24 cellular contexts compared by ENCODE assay signal in the genomic region with DNA sequence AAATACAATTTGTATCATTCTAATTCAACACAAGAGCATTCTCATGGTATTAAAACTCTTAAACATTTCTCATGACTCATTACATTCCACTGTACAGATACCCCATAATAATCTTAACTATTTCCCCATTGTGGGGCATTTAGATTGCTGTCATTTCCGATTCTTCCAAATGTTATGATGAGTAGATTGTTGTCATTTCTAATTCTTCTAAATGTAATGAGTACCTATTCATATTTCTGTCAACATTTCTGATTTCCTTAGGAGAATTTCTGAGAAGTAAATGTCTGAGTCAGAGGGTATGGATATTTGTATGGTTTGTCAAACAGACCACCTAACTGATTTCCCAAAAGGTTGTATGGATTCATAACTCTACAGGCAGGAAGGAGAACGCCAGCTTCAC. TPM values are rescaled to one million over a fixed set of nuclear protein-coding genes. Genes with fewer than 3 reads are reported as not detected.
DNase-seq lines count a peak whose midpoint lies in the region; ATAC-seq and TF ChIP-seq lines count a peak whose summit lies in the region.
"Had no signal": no experiment of that assay in that cellular context is flagged by ENCODE, and none has a peak within 500 bp of the region (broad histone marks: within the 10 kb centered on the region; RNA-seq: fewer than 3 reads in every experiment).

No MANE protein-coding gene starts in this region.

- peak; percentile 72 for DNase-seq in AG10803 (ENCODE audit: low read depth)
- DNase-seq in M059J (ENCODE audit: low read depth) = peak; percentile 44
- DNase-seq in chondrocyte (ENCODE audit: low spot score) = no peak
- peak; percentile 17 to 70 for DNase-seq in lung microvascular endothelial cell (ENCODE audit: low read depth in 2 of 2)
- no peak for DNase-seq in RKO (ENCODE audit: low spot score)
- no peak for DNase-seq in esophagus squamous epithelium (lab: John Stamatoyannopoulos, UW)
- no peak for DNase-seq in activated T-cell treated with anti-CD3 and anti-CD28 coated beads, Interleukin-2, amount 50 U/mL, for 24 hours
- DNase-seq: activated CD4-positive, alpha-beta T cell treated with anti-CD3 and anti-CD28 coated beads for 1 hour; AML-193; caudate nucleus; effector memory CD8-positive, alpha-beta T cell; gastrocnemius medialis; Karpas-422; left ventricle myocardium inferior; NCI-H1105; NCI-H2107; NCI-H526 treated with DMSO at 0.1 percent for 48 hours; stimulated activated naive CD4-positive, alpha-beta T cell; T1000 had no signal

- no peaks in the 10 kb centered on the region for H3K27me3 Mint-ChIP-seq in chondrocyte (ENCODE audit: low read depth)
- H3K27me3 Mint-ChIP-seq in activated T-cell treated with anti-CD3 and anti-CD28 coated beads, Interleukin-2, amount 50 U/mL, for 24 hours = peaks cover 16% of the 10 kb centered on the region
- H3K27me3 Mint-ChIP-seq: activated T-helper 17 cell treated with anti-CD3 and anti-CD28 coated beads, Interleukin-2, amount 50 U/mL, for 72 hours; effector memory CD8-positive, alpha-beta T cell had no signal

- no peaks in the 10 kb centered on the region for H3K4me1 ChIP-seq in esophagus squamous epithelium
- H3K4me1 ChIP-seq: gastrocnemius medialis, left ventricle myocardium inferior, right atrium auricular region had no signal

- no peaks in the 10 kb centered on the region for H3K27me3 ChIP-seq in esophagus squamous epithelium
- H3K27me3 ChIP-seq: gastrocnemius medialis, right atrium auricular region had no signal

- H3K4me1 Mint-ChIP-seq in chondrocyte (ENCODE audit: low read depth) = peaks cover 41% of the 10 kb centered on the region
- H3K4me1 Mint-ChIP-seq in activated T-cell treated with anti-CD3 and anti-CD28 coated beads, Interleukin-2, amount 50 U/mL, for 24 hours (ENCODE audit: low read depth) = no peaks in the 10 kb centered on the region
- H3K4me1 Mint-ChIP-seq: activated T-helper 17 cell treated with anti-CD3 and anti-CD28 coated beads, Interleukin-2, amount 50 U/mL, for 72 hours had no signal

- H3K4me3 ChIP-seq in AG10803 (ENCODE audit: low read length) (no peak overlapping the region), esophagus squamous epithelium (no peak overlapping the region)
- H3K4me3 ChIP-seq: gastrocnemius medialis, left ventricle myocardium inferior, right atrium auricular region had no signal

- peaks cover 4% of the 10 kb centered on the region for H3K9me3 Mint-ChIP-seq in chondrocyte (ENCODE audit: low read depth)
- no peaks in the 10 kb centered on the region for H3K9me3 Mint-ChIP-seq in activated T-cell treated with anti-CD3 and anti-CD28 coated beads, Interleukin-2, amount 50 U/mL, for 24 hours
- H3K9me3 Mint-ChIP-seq: activated T-helper 17 cell treated with anti-CD3 and anti-CD28 coated beads, Interleukin-2, amount 50 U/mL, for 72 hours; effector memory CD8-positive, alpha-beta T cell had no signal

- ATAC-seq in HG02610 (IDR thresholded peaks at IDR 0.05; ENCODE audit: unreplicated experiment) = no peak
- ATAC-seq: activated T-helper 17 cell treated with anti-CD3 and anti-CD28 coated beads, Interleukin-2, amount 50 U/mL, for 72 hours; effector memory CD8-positive, alpha-beta T cell; gastrocnemius medialis had no signal

- no peaks in the 10 kb centered on the region for H3K36me3 ChIP-seq in esophagus squamous epithelium
- H3K36me3 ChIP-seq: gastrocnemius medialis, left ventricle myocardium inferior, right atrium auricular region had no signal

- no peaks in the 10 kb centered on the region for H3K9me3 ChIP-seq in esophagus squamous epithelium
- H3K9me3 ChIP-seq: gastrocnemius medialis, left ventricle myocardium inferior, right atrium auricular region had no signal

- peak overlapping the region; percentile 58 for H3K27ac Mint-ChIP-seq in chondrocyte (ENCODE audit: unreplicated experiment)
- H3K27ac Mint-ChIP-seq in activated T-cell treated with anti-CD3 and anti-CD28 coated beads, Interleukin-2, amount 50 U/mL, for 24 hours = no peak overlapping the region
- H3K27ac Mint-ChIP-seq: activated T-helper 17 cell treated with anti-CD3 and anti-CD28 coated beads, Interleukin-2, amount 50 U/mL, for 72 hours; effector memory CD8-positive, alpha-beta T cell had no signal

- TF ChIP-seq CTCF in AG10803 (conservative IDR thresholded peaks at IDR 0.05; ENCODE audit: low read length) (no peak), chondrocyte (IDR thresholded peaks at IDR 0.05) (peak; percentile 41), esophagus squamous epithelium (IDR thresholded peaks at IDR 0.05) (no peak)

- H3K4me3 Mint-ChIP-seq in chondrocyte (ENCODE audit: unreplicated experiment) = no peak overlapping the region
- no peak overlapping the region for H3K4me3 Mint-ChIP-seq in activated T-cell treated with anti-CD3 and anti-CD28 coated beads, Interleukin-2, amount 50 U/mL, for 24 hours
- H3K4me3 Mint-ChIP-seq: activated T-helper 17 cell treated with anti-CD3 and anti-CD28 coated beads, Interleukin-2, amount 50 U/mL, for 72 hours; effector memory CD8-positive, alpha-beta T cell had no signal

- 71 to 82% methylated on average over 2 of the region's 2 CpGs for WGBS in esophagus squamous epithelium, 2 donors

- no peak overlapping the region for H3K27ac ChIP-seq in esophagus squamous epithelium
- H3K27ac ChIP-seq: gastrocnemius medialis, left ventricle myocardium inferior, right atrium auricular region had no signal

- intact Hi-C loops in esophagus squamous epithelium (cut with DNase I) = no loop called here

- peaks cover 9% of the 10 kb centered on the region for H3K36me3 Mint-ChIP-seq in chondrocyte (ENCODE audit: low read depth)
- no peaks in the 10 kb centered on the region for H3K36me3 Mint-ChIP-seq in activated T-cell treated with anti-CD3 and anti-CD28 coated beads, Interleukin-2, amount 50 U/mL, for 24 hours (ENCODE audit: low read depth)

- TF ChIP-seq POLR2A in esophagus squamous epithelium (IDR thresholded peaks at IDR 0.05) = no peak

RNA-seq across cellular contexts. Expression of a gene that starts 8.3 kb away (rescaled TPM):
- not detected in 2 replicates for total RNA-seq in M059J (2014; rRNA removed; shearing (Covaris generic))
- total RNA-seq in chondrocyte (not detected in 3 replicates), lung microvascular endothelial cell (not detected in 2 replicates), esophagus squamous epithelium (not detected)
- total RNA-seq: activated T-helper 17 cell treated with anti-CD3 and anti-CD28 coated beads, Interleukin-2, amount 50 U/mL, for 72 hours; Daoy; gastrocnemius medialis; left ventricle myocardium inferior; right atrium auricular region; SK-MEL-5 had no signal

RNA-seq across cellular contexts. Expression of a gene that starts 54.2 kb away (rescaled TPM):
- total RNA-seq in M059J (2014; rRNA removed; shearing (Covaris generic)) = 10.0 and 14.1 TPM in 2 replicates
- 25.3 to 29.7 TPM (median 26.1 TPM) in 3 replicates for total RNA-seq in chondrocyte
- total RNA-seq in lung microvascular endothelial cell = 9.2 and 11.1 TPM in 2 replicates
- 1 to 10 TPM; 4.1 to 9.7 (median 6.3) TPM for total RNA-seq in esophagus squamous epithelium

Comparison
In these comparisons a context has a peak if more than half of its experiments do, and no peak if none do; other contexts are left out.
1. DNase-seq: peak in AG10803 (single experiment), M059J (single experiment) and lung microvascular endothelial cell (2 of 2); none in chondrocyte (single experiment), RKO (single experiment), esophagus squamous epithelium (single experiment) and activated T-cell treated with anti-CD3 and anti-CD28 coated beads, Interleukin-2, amount 50 U/mL, for 24 hours (single experiment).